In the genomic region with DNA sequence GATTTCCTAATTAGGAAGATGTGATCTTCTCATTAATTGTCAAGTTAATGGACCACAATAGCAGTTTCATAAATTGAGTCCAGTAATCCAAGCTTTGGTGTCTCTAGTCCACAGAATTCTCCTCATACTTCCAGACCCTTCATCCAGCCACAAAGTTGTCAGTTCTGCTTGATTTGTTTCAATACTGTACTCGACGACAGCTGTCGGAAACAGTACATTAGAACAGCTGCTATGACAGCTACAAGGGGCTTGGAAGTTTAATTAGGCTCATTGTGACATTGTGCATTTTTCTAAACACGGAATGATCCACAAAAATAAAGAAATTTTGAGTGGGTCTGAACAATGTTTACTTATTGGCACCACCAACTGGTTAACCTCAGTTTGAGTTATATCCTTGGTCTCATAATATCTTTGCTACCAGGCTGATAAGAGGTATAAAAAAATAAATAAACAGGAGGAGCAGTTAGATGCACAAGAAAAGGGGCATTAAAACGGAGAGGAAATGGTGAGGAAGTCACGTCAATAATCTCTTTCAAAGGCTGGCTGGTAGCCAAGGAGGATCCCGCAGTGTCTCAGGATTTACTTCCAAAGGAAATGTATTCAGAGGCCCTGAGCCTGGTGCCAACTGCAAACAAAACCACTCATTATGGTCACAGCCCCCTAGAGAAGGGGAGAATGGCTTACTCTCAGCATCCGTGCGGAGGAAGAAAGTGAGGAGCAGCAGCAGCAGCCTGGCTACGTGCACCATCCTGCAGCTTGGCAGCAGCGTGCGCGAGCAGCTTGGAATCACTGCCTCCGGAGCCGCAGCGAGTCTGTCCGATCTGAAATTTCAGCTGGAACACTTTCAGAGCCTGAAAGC, we compare ENCODE assay signal across 10 cellular contexts.
A peak's percentile ranks its signal among the peaks of the same experiment; 100 is the strongest.
DNase-seq lines count a peak whose midpoint lies in the region; ATAC-seq and TF ChIP-seq lines count a peak whose summit lies in the region.
"Had no signal": no experiment of that assay in that cellular context is flagged by ENCODE, and none has a peak within 500 bp of the region (broad histone marks: within the 10 kb centered on the region; RNA-seq: fewer than 3 reads in every experiment).

No MANE protein-coding gene starts in this region.

- no peaks in the 10 kb centered on the region for H4K20me1 ChIP-seq in SK-N-SH (ENCODE audit: insufficient read depth)

- CTCF ChIA-PET in SK-N-SH (lab: Yijun Ruan, JAX), result no interaction called here

- H3K36me3 ChIP-seq in SK-N-SH (replicated peaks in 1 of 2; ENCODE audit: control insufficient read depth in 1 of 2, insufficient read depth in 2 of 2, low read length in 1 of 2), result no peaks in the 10 kb centered on the region

- TF ChIP-seq RAD21 in SK-N-SH (IDR thresholded peaks at IDR 0.05; ENCODE audit: low read length), result no peak

- peak overlapping the region; percentile 52 for H3K4me3 Mint-ChIP-seq in nephron progenitor cell
- no peak overlapping the region for H3K4me3 Mint-ChIP-seq in effector memory CD8-positive, alpha-beta T cell
- H3K4me3 Mint-ChIP-seq: stimulated activated naive CD8-positive, alpha-beta T cell treated with anti-CD3 and anti-CD28 coated beads, Interleukin-15, Interleukin-2, amounts not matched to agents 100 ng/mL and 50 ng/mL, for 24 hours had no signal

- no peak overlapping the region for H2AFZ ChIP-seq in SK-N-SH (ENCODE audit: low read depth)

- no peak overlapping the region for H3K27ac ChIP-seq in SK-N-SH (ENCODE audit: low read depth in 2 of 2, low read length in 1 of 2)
- H3K27ac ChIP-seq: VCaP had no signal

- no peak for TF ChIP-seq EP300 in SK-N-SH (IDR thresholded peaks at IDR 0.05; ENCODE audit: borderline replicate concordance in 1 of 2, low read depth in 1 of 2, low read length in 1 of 2)

- no peaks in the 10 kb centered on the region for H3K9me3 ChIP-seq in SK-N-SH

- no peak for TF ChIP-seq CTCF in epithelial cell of proximal tubule (conservative IDR thresholded peaks at IDR 0.05; ENCODE audit: low read depth, low read length)
- no peak for TF ChIP-seq CTCF in nephron progenitor cell (IDR thresholded peaks at IDR 0.05)
- TF ChIP-seq CTCF in SK-N-SH (IDR thresholded peaks at IDR 0.05), result no peak

- H3K27me3 Mint-ChIP-seq in nephron progenitor cell (ENCODE audit: low read depth, poor library complexity), result no peaks in the 10 kb centered on the region
- peaks cover 0 to 8% of the 10 kb centered on the region in 2 donors for H3K27me3 Mint-ChIP-seq in effector memory CD8-positive, alpha-beta T cell

- POLR2A ChIA-PET in SK-N-SH (lab: Yijun Ruan, JAX), result no interaction called here

- no peaks in the 10 kb centered on the region for H3K79me2 ChIP-seq in SK-N-SH (ENCODE audit: insufficient read depth)

- peak overlapping the region; percentile 44 for H3K27ac Mint-ChIP-seq in nephron progenitor cell
- no peak overlapping the region for H3K27ac Mint-ChIP-seq in effector memory CD8-positive, alpha-beta T cell
- H3K27ac Mint-ChIP-seq: stimulated activated naive CD8-positive, alpha-beta T cell treated with anti-CD3 and anti-CD28 coated beads, Interleukin-15, Interleukin-2, amounts not matched to agents 100 ng/mL and 50 ng/mL, for 24 hours had no signal

- DNase-seq in C1 segment of cervical spinal cord (lab: John Stamatoyannopoulos, UW) (peak in 10 of 14 donors; percentile 8 to 87 (median 30)), NCI-H345 (lab: John Stamatoyannopoulos, UW) (peak; percentile 84), epithelial cell of proximal tubule (ENCODE audit: low read depth) (no peak), nephron progenitor cell (peak; percentile 35), SK-N-SH (no peak), amniotic stem cell (lab: John Stamatoyannopoulos, UW) (no peak)
- DNase-seq in effector memory CD8-positive, alpha-beta T cell, result no peak

- H3F3A ChIP-seq in SK-N-SH (replicated peaks; ENCODE audit: insufficient read depth), result no peaks in the 10 kb centered on the region

- peaks cover 0 to 3% of the 10 kb centered on the region in 2 experiments; a peak in 1 of 4 replicates for H3K4me1 ChIP-seq in SK-N-SH (ENCODE audit: control insufficient read depth in 1 of 2, insufficient read depth in 2 of 2, low read depth in 1 of 2, low read length in 1 of 2)

- H3K9ac ChIP-seq in SK-N-SH, result no peak overlapping the region

- no peak for ATAC-seq in HG02981 (IDR thresholded peaks at IDR 0.05; ENCODE audit: unreplicated experiment)
- no peak for ATAC-seq in effector memory CD8-positive, alpha-beta T cell (replicated peaks)

- H3K4me2 ChIP-seq in SK-N-SH, result no peak overlapping the region

- H3K9me2 ChIP-seq in SK-N-SH, result no peaks in the 10 kb centered on the region

- no peaks in the 10 kb centered on the region for H3K27me3 ChIP-seq in SK-N-SH (ENCODE audit: insufficient read depth)

- H3K4me1 Mint-ChIP-seq in nephron progenitor cell, result peaks cover 30% of the 10 kb centered on the region
- H3K4me1 Mint-ChIP-seq in effector memory CD8-positive, alpha-beta T cell (ENCODE audit: low read depth in 2 of 2), result no peaks in the 10 kb centered on the region

- 74% methylated on average over 17 of the region's 17 CpGs for WGBS in SK-N-SH (ENCODE audit: low lambda C conversion rate)

- H3K9me3 Mint-ChIP-seq in nephron progenitor cell, result no peaks in the 10 kb centered on the region
- H3K9me3 Mint-ChIP-seq in effector memory CD8-positive, alpha-beta T cell, result peaks cover 0 to 2% of the 10 kb centered on the region in 2 donors
- H3K9me3 Mint-ChIP-seq: stimulated activated naive CD8-positive, alpha-beta T cell treated with anti-CD3 and anti-CD28 coated beads, Interleukin-15, Interleukin-2, amounts not matched to agents 100 ng/mL and 50 ng/mL, for 24 hours had no signal

- H3K36me3 Mint-ChIP-seq in nephron progenitor cell (ENCODE audit: low read depth), result peaks cover 54% of the 10 kb centered on the region
- no peaks in the 10 kb centered on the region for H3K36me3 Mint-ChIP-seq in effector memory CD8-positive, alpha-beta T cell (ENCODE audit: insufficient read depth)

- H3K4me3 ChIP-seq in epithelial cell of proximal tubule (ENCODE audit: low read depth, low read length), result peak overlapping the region; percentile 41
- no peak overlapping the region for H3K4me3 ChIP-seq in SK-N-SH (ENCODE audit: low read depth in 2 of 2, low read length in 1 of 2)

TF ChIP-seq in SK-N-SH, 30 proteins besides CTCF, POLR2A, EP300 and RAD21 (continues in another document):
- no peak for TF ChIP-seq POLR2AphosphoS5 (IDR thresholded peaks at IDR 0.05; ENCODE audit: low read depth, low read length)
- no peak for TF ChIP-seq SIN3A (IDR thresholded peaks at IDR 0.05; ENCODE audit: borderline replicate concordance, low read depth, low read length)
- no peak for TF ChIP-seq REST (IDR thresholded peaks at IDR 0.05; ENCODE audit: low read depth, low read length)
- TF ChIP-seq MEF2A (IDR thresholded peaks at IDR 0.05; ENCODE audit: borderline replicate concordance, low read depth), result no peak
- TF ChIP-seq RCOR1 (IDR thresholded peaks at IDR 0.05; ENCODE audit: low read length), result no peak
- TF ChIP-seq, protein P1, sequence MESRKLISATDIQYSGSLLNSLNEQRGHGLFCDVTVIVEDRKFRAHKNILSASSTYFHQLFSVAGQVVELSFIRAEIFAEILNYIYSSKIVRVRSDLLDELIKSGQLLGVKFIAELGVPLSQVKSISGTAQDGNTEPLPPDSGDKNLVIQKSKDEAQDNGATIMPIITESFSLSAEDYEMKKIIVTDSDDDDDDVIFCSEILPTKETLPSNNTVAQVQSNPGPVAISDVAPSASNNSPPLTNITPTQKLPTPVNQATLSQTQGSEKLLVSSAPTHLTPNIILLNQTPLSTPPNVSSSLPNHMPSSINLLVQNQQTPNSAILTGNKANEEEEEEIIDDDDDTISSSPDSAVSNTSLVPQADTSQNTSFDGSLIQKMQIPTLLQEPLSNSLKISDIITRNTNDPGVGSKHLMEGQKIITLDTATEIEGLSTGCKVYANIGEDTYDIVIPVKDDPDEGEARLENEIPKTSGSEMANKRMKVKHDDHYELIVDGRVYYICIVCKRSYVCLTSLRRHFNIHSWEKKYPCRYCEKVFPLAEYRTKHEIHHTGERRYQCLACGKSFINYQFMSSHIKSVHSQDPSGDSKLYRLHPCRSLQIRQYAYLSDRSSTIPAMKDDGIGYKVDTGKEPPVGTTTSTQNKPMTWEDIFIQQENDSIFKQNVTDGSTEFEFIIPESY (IDR thresholded peaks at IDR 0.05; ENCODE audit: borderline replicate concordance, low read depth), result no peak
- no peak for TF ChIP-seq GABPA (IDR thresholded peaks at IDR 0.05; ENCODE audit: low read depth)
- no peak for TF ChIP-seq CHD2 (IDR thresholded peaks at IDR 0.05; ENCODE audit: low read length, partially characterized antibody)
- TF ChIP-seq TAF1 (IDR thresholded peaks at IDR 0.05; ENCODE audit: borderline replicate concordance, low read depth, low read length), result no peak
- TF ChIP-seq FOXJ3 (CRISPR knock-in tag; IDR thresholded peaks at IDR 0.05), result no peak
- no peak for TF ChIP-seq FOXM1 (IDR thresholded peaks at IDR 0.05; ENCODE audit: low read depth)
- TF ChIP-seq RFX5 (IDR thresholded peaks at IDR 0.05; ENCODE audit: low read length), result no peak
- no peak for TF ChIP-seq EZH2phosphoT487 (IDR thresholded peaks at IDR 0.05; ENCODE audit: borderline replicate concordance, low read depth)
- TF ChIP-seq JUND (IDR thresholded peaks at IDR 0.05), result no peak
- TF ChIP-seq FOSL2 (IDR thresholded peaks at IDR 0.05; ENCODE audit: borderline replicate concordance, low read depth), result no peak

Comparison
In these comparisons a context has a peak if more than half of its experiments do, and no peak if none do; other contexts are left out.
1. DNase-seq: peak in C1 segment of cervical spinal cord (10 of 14), NCI-H345 (single experiment) and nephron progenitor cell (single experiment); none in epithelial cell of proximal tubule (single experiment), SK-N-SH (single experiment), amniotic stem cell (single experiment) and effector memory CD8-positive, alpha-beta T cell (0 of 3).